9 cellular contexts compared by ENCODE assay signal in genomic region chr4:76377922-76378321, GRCh38. TPM values are rescaled to one million over a fixed set of nuclear protein-coding genes. Genes with fewer than 3 reads are reported as not detected.
DNase-seq lines count a peak whose midpoint lies in the region; ATAC-seq, FAIRE-seq and TF ChIP-seq lines count a peak whose summit lies in the region.
"Had no signal": no experiment of that assay in that cellular context is flagged by ENCODE, and none has a peak within 500 bp of the region (broad histone marks: within the 10 kb centered on the region; RNA-seq: fewer than 3 reads in every experiment).

No MANE protein-coding gene starts in this region.

- H3K36me3 ChIP-seq in OCI-LY1 (ENCODE audit: insufficient read depth, low read length) (no peaks in the 10 kb centered on the region), adipocyte (ENCODE audit: control insufficient read depth, insufficient read depth, low read length, severe bottlenecking) (no peaks in the 10 kb centered on the region), ovary (no peaks in the 10 kb centered on the region)

- no peak overlapping the region for H3K4me3 Mint-ChIP-seq in activated CD8-positive, alpha-beta memory T cell treated with anti-CD3 and anti-CD28 coated beads, Interleukin-2, amount 10 ng/mL, durations not matched to agents 7 days and 5 days
- H3K4me3 Mint-ChIP-seq: dendritic cell treated with granulocyte-macrophage colony-stimulating factor and Interleukin-4, amounts not matched to agents 40 ng/mL and 50 ng/mL, for 4 days had no signal

- H3K4me3 ChIP-seq in OCI-LY1 (ENCODE audit: low read depth, low read length, poor library complexity, severe bottlenecking) (no peak overlapping the region), adipocyte (ENCODE audit: low read length) (peak overlapping the region; percentile 10), ovary (no peak overlapping the region)

- no peaks in the 10 kb centered on the region for H3K9me3 ChIP-seq in OCI-LY1 (ENCODE audit: low read length)
- peaks cover 6% of the 10 kb centered on the region for H3K9me3 ChIP-seq in adipocyte (ENCODE audit: control insufficient read depth, low read length)
- H3K9me3 ChIP-seq in ovary: no peaks in the 10 kb centered on the region

- no peaks in the 10 kb centered on the region for H3K79me2 ChIP-seq in OCI-LY1 (ENCODE audit: insufficient read depth, low read length)

- H2AFZ ChIP-seq in OCI-LY1 (ENCODE audit: low read length): no peak overlapping the region

- no peak for TF ChIP-seq EP300 in ovary (IDR thresholded peaks at IDR 0.05)

- H3K4me1 ChIP-seq in OCI-LY1 (ENCODE audit: insufficient read depth, low read length, severe bottlenecking) (no peaks in the 10 kb centered on the region), adipocyte (ENCODE audit: control insufficient read depth, insufficient read depth, low read length) (peaks cover 34% of the 10 kb centered on the region), ovary (ENCODE audit: insufficient read depth) (peaks cover 1% of the 10 kb centered on the region)

- H3K27me3 ChIP-seq in OCI-LY1 (ENCODE audit: insufficient read depth, low read length): no peaks in the 10 kb centered on the region; the same call in 1 of the 2 replicates
- no peaks in the 10 kb centered on the region for H3K27me3 ChIP-seq in adipocyte (replicated peaks; ENCODE audit: control insufficient read depth, insufficient read depth, low read length)
- no peaks in the 10 kb centered on the region for H3K27me3 ChIP-seq in ovary

- peak; percentile 76 for TF ChIP-seq CTCF in OCI-LY1 (IDR thresholded peaks at IDR 0.05; ENCODE audit: low read length)
- no peak for TF ChIP-seq CTCF in ovary (IDR thresholded peaks at IDR 0.05)

- H4K20me1 ChIP-seq in OCI-LY1 (ENCODE audit: insufficient read depth, low read length): no peaks in the 10 kb centered on the region

- H3K9me3 Mint-ChIP-seq in activated CD8-positive, alpha-beta memory T cell treated with anti-CD3 and anti-CD28 coated beads, Interleukin-2, amount 10 ng/mL, durations not matched to agents 7 days and 5 days (ENCODE audit: low read depth): no peaks in the 10 kb centered on the region
- H3K9me3 Mint-ChIP-seq: dendritic cell treated with granulocyte-macrophage colony-stimulating factor and Interleukin-4, amounts not matched to agents 40 ng/mL and 50 ng/mL, for 4 days had no signal

- CTCF ChIA-PET in activated CD8-positive, alpha-beta memory T cell treated with anti-CD3 and anti-CD28 coated beads, Interleukin-2, amount 10 ng/mL, durations not matched to agents 7 days and 5 days (lab: Charles Lee): interaction anchor here (1.0 to 6.1 kb wide), 27 partner anchors 10 to 382 kb away, joined by 3 to 119 read pairs (median 5); partner anchors contain the start of genes FAM47E, NUP54 and STBD1

- H3K9ac ChIP-seq in OCI-LY1 (ENCODE audit: low read length) (no peak overlapping the region), adipocyte (ENCODE audit: low read length) (no peak overlapping the region)

- intact Hi-C loops in ovary (cut with DNase I): no loop called here

- H3K4me2 ChIP-seq in OCI-LY1 (ENCODE audit: low read length): no peak overlapping the region

- H3K27me3 Mint-ChIP-seq in activated CD8-positive, alpha-beta memory T cell treated with anti-CD3 and anti-CD28 coated beads, Interleukin-2, amount 10 ng/mL, durations not matched to agents 7 days and 5 days: peaks cover 15% of the 10 kb centered on the region
- H3K27me3 Mint-ChIP-seq: dendritic cell treated with granulocyte-macrophage colony-stimulating factor and Interleukin-4, amounts not matched to agents 40 ng/mL and 50 ng/mL, for 4 days had no signal

- H3K36me3 Mint-ChIP-seq in activated CD8-positive, alpha-beta memory T cell treated with anti-CD3 and anti-CD28 coated beads, Interleukin-2, amount 10 ng/mL, durations not matched to agents 7 days and 5 days: no peaks in the 10 kb centered on the region

- H3K27ac ChIP-seq in OCI-LY1 (ENCODE audit: low read depth, low read length, poor library complexity, severe bottlenecking): no peak overlapping the region
- no peak overlapping the region for H3K27ac ChIP-seq in ovary

- H3K9me2 ChIP-seq in OCI-LY1 (ENCODE audit: low read depth, low read length): no peaks in the 10 kb centered on the region

- no peak for FAIRE-seq in urothelium cell line (lab: Jason Lieb, UNC)

- DNase-seq in activated CD8-positive, alpha-beta memory T cell treated with anti-CD3 and anti-CD28 coated beads, Interleukin-2, amount 10 ng/mL, durations not matched to agents 7 days and 5 days: peak; percentile 64
- no peak for DNase-seq in activated CD8-positive, alpha-beta memory T cell treated with anti-CD3 and anti-CD28 coated beads for 24 hours
- DNase-seq in adipocyte (ENCODE audit: low read depth): peak; percentile 17
- DNase-seq in medulla oblongata (ENCODE audit: extremely low spot score): peak; percentile 4
- DNase-seq in urothelium cell line (ENCODE audit: low spot score): peak; percentile 31
- no peak for DNase-seq in ovary
- DNase-seq in C1 segment of cervical spinal cord (lab: John Stamatoyannopoulos, UW): no peak

- WGBS in ovary, 3 donors: 33 to 38% (median 34%) methylated on average over 5 of the region's 5 CpGs

- ATAC-seq in activated CD8-positive, alpha-beta memory T cell treated with anti-CD3 and anti-CD28 coated beads, Interleukin-2, amount 10 ng/mL, durations not matched to agents 7 days and 5 days: no peak

- no peak for TF ChIP-seq POLR2A in ovary (IDR thresholded peaks at IDR 0.05)

- no peak overlapping the region for H3K27ac Mint-ChIP-seq in activated CD8-positive, alpha-beta memory T cell treated with anti-CD3 and anti-CD28 coated beads, Interleukin-2, amount 10 ng/mL, durations not matched to agents 7 days and 5 days
- H3K27ac Mint-ChIP-seq: dendritic cell treated with granulocyte-macrophage colony-stimulating factor and Interleukin-4, amounts not matched to agents 40 ng/mL and 50 ng/mL, for 4 days had no signal

- H3K4me1 Mint-ChIP-seq in activated CD8-positive, alpha-beta memory T cell treated with anti-CD3 and anti-CD28 coated beads, Interleukin-2, amount 10 ng/mL, durations not matched to agents 7 days and 5 days: no peaks in the 10 kb centered on the region

- H3F3A ChIP-seq in OCI-LY1 (ENCODE audit: insufficient read depth, low read length): no peaks in the 10 kb centered on the region

RNA-seq across cellular contexts. Expression of gene CCDC158, which starts 43.0 kb away (rescaled TPM):
- not detected for total RNA-seq in activated CD8-positive, alpha-beta memory T cell treated with anti-CD3 and anti-CD28 coated beads, Interleukin-2, amount 10 ng/mL, durations not matched to agents 7 days and 5 days
- total RNA-seq in ovary: under 1 TPM in 4 of 7 donors, not detected in 3; 0.11 to 0.20 (median 0.15) TPM
- under 1 TPM; 0.02 to 0.23 TPM for polyA plus RNA-seq in ovary

RNA-seq across cellular contexts. Expression of gene SHROOM3, which starts 57.1 kb away (rescaled TPM):
- total RNA-seq in activated CD8-positive, alpha-beta memory T cell treated with anti-CD3 and anti-CD28 coated beads, Interleukin-2, amount 10 ng/mL, durations not matched to agents 7 days and 5 days: under 1 TPM in 1 of 2 experiments, not detected in 1; 0.09 TPM
- 10 to 100 TPM in 2 of 7 donors, 1 to 10 TPM in 5; 1.1 to 70.1 (median 5.7) TPM for total RNA-seq in ovary
- polyA plus RNA-seq in ovary: 1 to 10 TPM in 1 of 2 donors, under 1 TPM in 1; 0.80 to 1.9 TPM

Comparison
In these comparisons a context has a peak if more than half of its experiments do, and no peak if none do; other contexts are left out.
1. DNase-seq: peak in activated CD8-positive, alpha-beta memory T cell treated with anti-CD3 and anti-CD28 coated beads, Interleukin-2, amount 10 ng/mL, durations not matched to agents 7 days and 5 days (single experiment), adipocyte (single experiment), medulla oblongata (single experiment) and urothelium cell line (single experiment); none in activated CD8-positive, alpha-beta memory T cell treated with anti-CD3 and anti-CD28 coated beads for 24 hours (single experiment), ovary (0 of 5) and C1 segment of cervical spinal cord (0 of 14).